ENCODE assay signal across 2 cellular contexts in genomic region chr11:92827132-92827531, GRCh38.
TF ChIP-seq lines count a peak whose summit lies in the region.

No MANE protein-coding gene starts in this region.

TF ChIP-seq in SK-N-SH, 30 proteins besides CTCF, POLR2A, EP300 and RAD21 (continued from another document):
- TF ChIP-seq ZBTB33 (IDR thresholded peaks at IDR 0.05; ENCODE audit: borderline replicate concordance, low read depth) (no peak), NFIC (IDR thresholded peaks at IDR 0.05; ENCODE audit: borderline replicate concordance) (no peak), MAX (IDR thresholded peaks at IDR 0.05; ENCODE audit: low read depth) (no peak), JUND (IDR thresholded peaks at IDR 0.05) (no peak), ELF1 (IDR thresholded peaks at IDR 0.05) (no peak), USF1 (IDR thresholded peaks at IDR 0.05; ENCODE audit: borderline replicate concordance, low read depth) (no peak), RXRA (IDR thresholded peaks at IDR 0.05; ENCODE audit: borderline replicate concordance, low read depth) (no peak), TAF1 (IDR thresholded peaks at IDR 0.05; ENCODE audit: borderline replicate concordance, low read depth, low read length) (no peak), GABPA (IDR thresholded peaks at IDR 0.05; ENCODE audit: low read depth) (no peak), SMC3 (IDR thresholded peaks at IDR 0.05; ENCODE audit: low read depth, low read length) (no peak)

TF ChIP-seq in SK-N-SH treated with all-trans-retinoic acid at 6 μM for 48 hours, 23 proteins besides CTCF, POLR2A, EP300 and RAD21 (continued from another document):
- TF ChIP-seq PATZ1 (CRISPR knock-in tag; IDR thresholded peaks at IDR 0.05; ENCODE audit: borderline replicate concordance) (no peak), TOX (CRISPR knock-in tag; IDR thresholded peaks at IDR 0.05; ENCODE audit: borderline replicate concordance) (no peak), BACH2 (CRISPR knock-in tag; IDR thresholded peaks at IDR 0.05; ENCODE audit: borderline replicate concordance) (no peak), CSRNP3 (CRISPR knock-in tag; IDR thresholded peaks at IDR 0.05) (no peak), ZFP30 (CRISPR knock-in tag; IDR thresholded peaks at IDR 0.05) (no peak), ZFP3 (CRISPR knock-in tag; IDR thresholded peaks at IDR 0.05) (no peak)
